Comparison of ENCODE assay signal across 7 cellular contexts in the genomic region with DNA sequence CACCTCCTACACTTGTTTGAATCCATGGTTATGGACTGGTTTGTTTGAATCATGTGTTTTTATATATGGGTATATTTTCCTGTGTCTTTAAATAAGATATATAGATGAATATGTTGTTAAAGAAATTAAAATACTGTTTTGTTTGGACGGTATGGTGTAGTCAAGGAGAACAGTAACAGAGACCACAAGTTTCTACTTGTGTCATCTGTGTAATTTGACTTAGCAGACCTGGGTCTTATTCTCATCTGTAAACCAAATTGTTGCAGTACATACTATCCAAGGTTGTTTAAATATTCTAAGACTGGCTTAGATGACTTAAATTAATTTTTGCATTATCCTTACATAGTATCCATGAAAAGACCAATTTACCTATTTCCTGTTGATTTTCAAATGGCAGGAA.
"Had no signal": no experiment of that assay in that cellular context is flagged by ENCODE, and none has a peak within 500 bp of the region (broad histone marks: within the 10 kb centered on the region; RNA-seq: fewer than 3 reads in every experiment).

No MANE protein-coding gene starts in this region.

- DNase-seq: GDM1, GF-D8 had no signal

- FAIRE-seq: G401.6, GM12891, GM12892, GM18507, GM19239 had no signal
